23 cellular contexts compared by ENCODE assay signal in the genomic region with DNA sequence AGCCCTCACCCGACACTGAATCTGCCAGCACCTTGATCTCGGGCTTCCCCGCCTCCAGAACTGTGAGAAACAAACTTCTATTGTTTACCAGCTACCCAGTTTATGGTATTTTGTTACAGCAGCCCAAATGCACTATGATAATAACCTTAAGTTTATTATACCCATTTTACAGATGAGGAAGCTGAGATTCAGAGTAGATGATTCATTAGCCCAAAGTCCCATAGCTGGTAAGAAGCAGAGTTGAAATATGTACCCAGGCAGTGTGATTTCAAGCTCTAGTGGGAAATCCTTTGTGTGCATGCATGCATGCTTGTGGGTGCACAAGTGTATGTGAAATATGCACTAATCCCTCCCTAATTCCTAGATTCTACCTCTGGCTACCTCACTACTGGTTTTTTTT. TPM values are rescaled to one million over a fixed set of nuclear protein-coding genes. Genes with fewer than 3 reads are reported as not detected.
DNase-seq lines count a peak whose midpoint lies in the region; ATAC-seq, FAIRE-seq and TF ChIP-seq lines count a peak whose summit lies in the region.
"Had no signal": no experiment of that assay in that cellular context is flagged by ENCODE, and none has a peak within 500 bp of the region (broad histone marks: within the 10 kb centered on the region; RNA-seq: fewer than 3 reads in every experiment).

No MANE protein-coding gene starts in this region.

- DNase-seq in CD14-positive monocyte (ENCODE audit: low spot score) (peak; percentile 3), K562 (ENCODE audit: extremely low read depth in 1 of 4, low spot score in 3 of 4) (no peak), sigmoid colon (peak; percentile 27), transverse colon (no peak), cerebellar nuclear complex (lab: John Stamatoyannopoulos, UW) (no peak), LoVo (ENCODE audit: low spot score) (no peak)
- DNase-seq: 8988T; ACHN; BE2C; C1 segment of cervical spinal cord; Caco-2; Calu3; CD4-positive, alpha-beta T cell; CD8-positive, alpha-beta T cell; DMS79 treated with DMSO at 0.1 percent for 48 hours; GF-D8 had no signal

- no peaks in the 10 kb centered on the region for H3K9me3 ChIP-seq in K562 (replicated peaks; ENCODE audit: control insufficient read depth, insufficient read depth, low read depth, low read length)
- H3K9me3 ChIP-seq in sigmoid colon = no peaks in the 10 kb centered on the region
- no peaks in the 10 kb centered on the region for H3K9me3 ChIP-seq in transverse colon
- H3K9me3 ChIP-seq: BE2C, BLaER1, Caco-2 had no signal

- TF ChIP-seq CTCF in CD14-positive monocyte (IDR thresholded peaks at IDR 0.05) (no peak), K562 (IDR thresholded peaks at IDR 0.05 in 2 of 3, conservative IDR thresholded peaks at IDR 0.05 in 1 of 3; ENCODE audit: insufficient read depth in 2 of 3, low read depth in 1 of 3, low read length in 3 of 3) (no peak), sigmoid colon (IDR thresholded peaks at IDR 0.05) (no peak), transverse colon (IDR thresholded peaks at IDR 0.05) (no peak)

- H3K4me3 Mint-ChIP-seq in CD14-positive monocyte = no peak overlapping the region
- H3K4me3 Mint-ChIP-seq: CD4-positive, alpha-beta T cell; CD8-positive, alpha-beta T cell had no signal

- no peaks in the 10 kb centered on the region for H3K79me2 ChIP-seq in K562 (ENCODE audit: control insufficient read depth, insufficient read depth, low read length)

- TF ChIP-seq POLR2A in K562 (conservative IDR thresholded peaks at IDR 0.05) = no peak
- TF ChIP-seq POLR2A in sigmoid colon (IDR thresholded peaks at IDR 0.05) = no peak
- no peak for TF ChIP-seq POLR2A in transverse colon (IDR thresholded peaks at IDR 0.05)

- H3K27ac ChIP-seq in K562 (ENCODE audit: extremely low read depth, low read depth, low read length) = no peak overlapping the region
- H3K27ac ChIP-seq in sigmoid colon = no peak overlapping the region
- no peak overlapping the region for H3K27ac ChIP-seq in transverse colon
- H3K27ac ChIP-seq: BLaER1 had no signal

- H2AFZ ChIP-seq in K562 (ENCODE audit: low read depth, low read length) = no peak overlapping the region

- H3K9me3 Mint-ChIP-seq in CD14-positive monocyte = no peaks in the 10 kb centered on the region
- H3K9me3 Mint-ChIP-seq: CD4-positive, alpha-beta T cell; CD8-positive, alpha-beta T cell had no signal

- H3K9me1 ChIP-seq in K562 (ENCODE audit: control insufficient read depth, insufficient read depth, low read length) = no peaks in the 10 kb centered on the region

- peaks cover 49 to 94% of the 10 kb centered on the region in 2 experiments; a peak in 4 of 5 replicates for H3K27me3 ChIP-seq in K562 (ENCODE audit: control insufficient read depth in 2 of 2, insufficient read depth in 2 of 2, low read length in 2 of 2)
- H3K27me3 ChIP-seq in sigmoid colon = peaks cover 0 to 6% (median 0%) of the 10 kb centered on the region in 3 donors
- peaks cover 98% of the 10 kb centered on the region for H3K27me3 ChIP-seq in transverse colon

- no peak overlapping the region for H3K9ac ChIP-seq in K562 (ENCODE audit: insufficient read depth in 1 of 2, low read depth in 2 of 2, low read length in 2 of 2)
- H3K9ac ChIP-seq: BLaER1 had no signal

- intact Hi-C loops in CD14-positive monocyte (cut with micrococcal nuclease) (loop anchor here in 1 of 2 donors (10.0 kb wide), 2 partner anchors 595 to 675 kb away; no protein-coding TSS in a partner anchor), K562 (cut with micrococcal nuclease) (no loop called here), sigmoid colon (cut with DNase I) (no loop called here), transverse colon (cut with DNase I; ENCODE audit: low total_unique reads) (loop anchor here (10.0 kb wide), 1 partner anchor 675 kb away; no protein-coding TSS in a partner anchor)

- POLR2A ChIA-PET in K562 (lab: Yijun Ruan, JAX) = no interaction called here

- H3K4me2 ChIP-seq in K562 (ENCODE audit: insufficient read depth, low read length) = no peak overlapping the region
- H3K4me2 ChIP-seq: BLaER1 had no signal

- no peak overlapping the region for H3K4me3 ChIP-seq in K562
- H3K4me3 ChIP-seq in sigmoid colon = no peak overlapping the region
- no peak overlapping the region for H3K4me3 ChIP-seq in transverse colon
- H3K4me3 ChIP-seq: BLaER1 had no signal

- H4K20me1 ChIP-seq in K562 (replicated peaks; ENCODE audit: control insufficient read depth, insufficient read depth, low read length) = peaks cover 17% of the 10 kb centered on the region
- H4K20me1 ChIP-seq: BLaER1 had no signal

- no peaks in the 10 kb centered on the region for H3K36me3 Mint-ChIP-seq in CD14-positive monocyte
- H3K36me3 Mint-ChIP-seq: CD8-positive, alpha-beta T cell had no signal

- ATAC-seq in K562 = no peak
- ATAC-seq: CD8-positive, alpha-beta T cell had no signal

- CTCF ChIA-PET in K562 (lab: Yijun Ruan, JAX; ENCODE audit: low intra/inter-chr PET ratio) = no interaction called here

- H3K36me3 ChIP-seq in K562 (ENCODE audit: control insufficient read depth, insufficient read depth, low read length) = no peaks in the 10 kb centered on the region
- H3K36me3 ChIP-seq in sigmoid colon = no peaks in the 10 kb centered on the region
- H3K36me3 ChIP-seq in transverse colon = no peaks in the 10 kb centered on the region
- H3K36me3 ChIP-seq: BE2C, BLaER1 had no signal

- in situ Hi-C loops in K562 (cut with MboI) (no loop called here), transverse colon (cut with MboI; ENCODE audit: low pct_ligation_motif_present in 1 of 4, low pct_unique_long_range_greater_than_20kb in 1 of 4, low sequenced_read_pairs in 3 of 4) (loop anchor here (10.0 to 25.0 kb wide), 6 partner anchors 165 to 668 kb away; a partner anchor contains a TSS)

- BruUV-seq in K562 (replicated peaks; lab: Mats Ljungman, UMichigan) = no TSS peak

- no peak overlapping the region for H3K27ac Mint-ChIP-seq in CD14-positive monocyte
- H3K27ac Mint-ChIP-seq: CD4-positive, alpha-beta T cell; CD8-positive, alpha-beta T cell had no signal

- H3K4me1 Mint-ChIP-seq in CD14-positive monocyte = no peaks in the 10 kb centered on the region

- no peak for TF ChIP-seq RAD21 in K562 (CRISPR knock-in tag; conservative IDR thresholded peaks at IDR 0.05 in 1 of 2, IDR thresholded peaks at IDR 0.05 in 1 of 2)

- FAIRE-seq in K562 (lab: Jason Lieb, UNC) = no peak
- FAIRE-seq: A204.1, D721Med, G401.6, GM12891, GM19239 had no signal

- H3K4me1 ChIP-seq in K562 (replicated peaks in 1 of 2; ENCODE audit: control insufficient read depth in 2 of 2, insufficient read depth in 2 of 2, low read length in 2 of 2) = peaks cover 0 to 6% of the 10 kb centered on the region in 2 experiments; a peak in 1 of 5 replicates
- no peaks in the 10 kb centered on the region for H3K4me1 ChIP-seq in sigmoid colon
- no peaks in the 10 kb centered on the region for H3K4me1 ChIP-seq in transverse colon

- peaks cover 29 to 47% (median 37%) of the 10 kb centered on the region in 3 donors for H3K27me3 Mint-ChIP-seq in CD14-positive monocyte (ENCODE audit: low read depth in 3 of 3)

- 2% methylated on average over 3 of the region's 3 CpGs for WGBS in K562 (ENCODE audit: insufficient coverage, low coverage, missing lambda C conversion rate)
- WGBS in sigmoid colon, 2 donors = 31 to 67% methylated on average over 3 of the region's 3 CpGs
- 20 to 69% methylated on average over 1 to 3 of the region's 3 CpGs for WGBS in transverse colon (ENCODE audit: low coverage in 1 of 2), 2 donors

- TF ChIP-seq EP300 in K562 (IDR thresholded peaks at IDR 0.05; ENCODE audit: low read length) (no peak), sigmoid colon (IDR thresholded peaks at IDR 0.05) (no peak), transverse colon (IDR thresholded peaks at IDR 0.05; ENCODE audit: low read depth) (no peak)

TF ChIP-seq in K562, 482 proteins besides CTCF, POLR2A, EP300 and RAD21:
- TF ChIP-seq TRIM24 (IDR thresholded peaks at IDR 0.05) = no peak
- TF ChIP-seq HDAC3 (IDR thresholded peaks at IDR 0.05; ENCODE audit: borderline replicate concordance, partially characterized antibody) = no peak
- TF ChIP-seq RBM25 (IDR thresholded peaks at IDR 0.05; ENCODE audit: low read depth, low read length, severe bottlenecking) = peak; percentile 62

RNA-seq across cellular contexts. Expression of a gene that starts 7.9 kb away (rescaled TPM):
- polyA plus RNA-seq in CD14-positive monocyte (not detected), K562 (2011; rRNA removed) (not detected in 2 replicates), K562 (2014; fragmentation: Illumina TruSeq; extraction: Trizol) (not detected in 2 replicates), K562 (2014; fragmentation: Nextera tagmentation; extraction: Ambion mirVana) (not detected), K562 (2014; rRNA removed) (not detected in 2 replicates), sigmoid colon (under 1 TPM in 1 of 3 donors, not detected in 2; 0.10 TPM)
- not detected in 2 replicates for total RNA-seq in K562 (2011; cell fraction: chromatin; rRNA removed; ENCODE audit: low replicate concordance)
- not detected in 2 replicates for total RNA-seq in K562 (2011; cell fraction: nucleolus; rRNA removed)
- total RNA-seq in K562 (2011; cell fraction: nucleoplasm; rRNA removed) = not detected in 2 replicates
- total RNA-seq in K562 (2014; rRNA removed) (not detected in 2 replicates), K562 (2014; rRNA removed; fragmentation: Illumina TruSeq; extraction: Trizol) (not detected in 2 replicates), K562 (2015; rRNA removed; fragmentation: Illumina TruSeq; extraction: Trizol) (not detected in 2 replicates), K562 (2021) (not detected in 2 replicates), sigmoid colon (under 1 TPM in 2 of 4 donors, not detected in 2; 0.27 to 0.36 TPM), transverse colon (1 to 10 TPM in 1 of 4 donors, not detected in 3; 2.6 TPM)
- polyA plus RNA-seq in K562 (2011; cell fraction: cytosol; rRNA removed) = not detected in 2 replicates
- 0.06 TPM in 1 of 2 replicates, not detected in the other for polyA plus RNA-seq in K562 (2011; cell fraction: nucleus; rRNA removed)
- 0.08 TPM in 1 of 2 replicates, not detected in the other for polyA plus RNA-seq in K562 (2012)
- not detected in 2 replicates for polyA minus RNA-seq in K562 (2011; rRNA and poly(A)+ RNA removed)
- polyA minus RNA-seq in K562 (2011; cell fraction: cytosol; rRNA and poly(A)+ RNA removed) = not detected in 2 replicates
- polyA minus RNA-seq in K562 (2011; cell fraction: nucleus; rRNA and poly(A)+ RNA removed) = not detected in 2 replicates
- total RNA-seq: A673; Calu3; CD4-positive, alpha-beta T cell; CD8-positive, alpha-beta T cell had no signal

Comparison
In these comparisons a context has a peak if more than half of its experiments do, and no peak if none do; other contexts are left out.
1. DNase-seq: peak in CD14-positive monocyte (single experiment) and sigmoid colon (single experiment); none in K562 (0 of 4), transverse colon (single experiment), cerebellar nuclear complex (0 of 2) and LoVo (single experiment).